Comparison of ENCODE assay signal across 9 cellular contexts in the genomic region with DNA sequence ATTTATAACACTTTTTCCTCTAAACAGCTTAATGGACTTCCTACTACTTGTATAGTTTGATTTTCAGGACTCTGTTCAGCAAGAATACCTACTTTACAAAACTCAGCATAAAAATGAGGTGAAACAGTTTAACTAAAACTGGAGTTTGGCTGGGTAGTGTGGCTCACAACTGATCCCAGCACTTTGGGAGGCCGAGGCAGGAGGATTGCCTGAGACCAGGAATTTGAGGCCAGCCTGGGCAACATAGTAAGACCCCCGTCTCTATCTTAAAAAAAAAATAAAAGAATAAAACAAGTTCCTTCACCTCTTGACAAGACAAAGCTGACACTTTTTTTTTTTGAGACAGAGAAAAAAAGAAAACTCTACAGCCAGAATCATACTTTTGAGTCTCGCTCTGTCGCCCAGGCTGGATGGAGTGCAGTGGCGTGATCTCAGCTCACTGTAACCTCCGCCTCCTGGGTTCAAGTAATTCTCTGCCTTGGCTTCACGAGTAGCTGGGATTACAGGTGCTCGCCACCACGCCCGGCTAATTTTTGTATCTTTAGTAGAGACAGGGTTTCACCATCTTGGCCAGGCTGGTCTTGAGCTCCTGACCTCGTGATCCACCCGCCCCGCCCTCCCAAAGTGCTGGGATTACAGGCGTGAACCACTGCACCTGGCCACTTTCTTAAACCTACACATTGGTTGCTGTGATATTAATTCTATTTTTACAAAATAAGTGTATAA. TPM values are rescaled to one million over a fixed set of nuclear protein-coding genes. Genes with fewer than 3 reads are reported as not detected.
DNase-seq lines count a peak whose midpoint lies in the region; ATAC-seq, FAIRE-seq and TF ChIP-seq lines count a peak whose summit lies in the region.
"Had no signal": no experiment of that assay in that cellular context is flagged by ENCODE, and none has a peak within 500 bp of the region (broad histone marks: within the 10 kb centered on the region; RNA-seq: fewer than 3 reads in every experiment).

No MANE protein-coding gene starts in this region.

- H4K20me1 ChIP-seq in endothelial cell of umbilical vein (replicated peaks; ENCODE audit: control insufficient read depth, extremely low read depth, insufficient read depth, low read length), result no peaks in the 10 kb centered on the region

- intact Hi-C loops in Panc1 (cut with micrococcal nuclease; ENCODE audit: unreplicated experiment), result no loop called here
- intact Hi-C loops in endothelial cell of umbilical vein (cut with micrococcal nuclease), result no loop called here
- intact Hi-C loops in esophagus squamous epithelium (cut with DNase I), result no loop called here

- peak overlapping the region; percentile 50; the same call in 1 of the 2 replicates for H3K27ac ChIP-seq in HEK293 (ENCODE audit: extremely low read depth, low read depth, low read length)
- H3K27ac ChIP-seq in Panc1 (ENCODE audit: low read length), result peak overlapping the region; percentile 79
- no peak overlapping the region for H3K27ac ChIP-seq in endothelial cell of umbilical vein (ENCODE audit: insufficient read depth, low read depth, low read length)
- H3K27ac ChIP-seq in esophagus squamous epithelium, result peak overlapping the region in 2 of 4 donors; percentile 54 to 97
- H3K27ac ChIP-seq: suprapubic skin had no signal

- H3K79me2 ChIP-seq in endothelial cell of umbilical vein (ENCODE audit: control insufficient read depth, insufficient read depth, low read length), result peaks cover 45% of the 10 kb centered on the region

- no peaks in the 10 kb centered on the region for H3K9me1 ChIP-seq in endothelial cell of umbilical vein (replicated peaks; ENCODE audit: control insufficient read depth, extremely low read depth, insufficient read depth, low read length)

- BruUV-seq in Panc1 (replicated peaks; lab: Mats Ljungman, UMichigan), result no TSS peak
- BruUV-seq in endothelial cell of umbilical vein (replicated peaks; lab: Mats Ljungman, UMichigan), result no TSS peak

- 70 to 82% methylated on average over 14 of the region's 14 CpGs for WGBS in esophagus squamous epithelium, 2 donors

- H3K9me3 ChIP-seq in HEK293 (ENCODE audit: control insufficient read depth, insufficient read depth, low read depth, low read length) (no peaks in the 10 kb centered on the region), Panc1 (ENCODE audit: control insufficient read depth, insufficient read depth, low read depth, low read length) (no peaks in the 10 kb centered on the region), endothelial cell of umbilical vein (replicated peaks; ENCODE audit: control insufficient read depth, insufficient read depth, low read length) (no peaks in the 10 kb centered on the region), skeletal muscle satellite cell (replicated peaks; ENCODE audit: low read length) (no peaks in the 10 kb centered on the region), esophagus squamous epithelium (no peaks in the 10 kb centered on the region)
- H3K9me3 ChIP-seq: suprapubic skin had no signal

- H2AFZ ChIP-seq in endothelial cell of umbilical vein (ENCODE audit: low read depth, low read length), result no peak overlapping the region

- no peak overlapping the region; the same call in 1 of the 2 replicates for H3K4me3 ChIP-seq in HEK293 (ENCODE audit: low read depth, low read length)
- H3K4me3 ChIP-seq in Panc1 (ENCODE audit: low read depth in 2 of 2, low read length in 2 of 2), result peak overlapping the region; percentile 64 to 71
- no peak overlapping the region for H3K4me3 ChIP-seq in endothelial cell of umbilical vein (replicated peaks in 1 of 3; ENCODE audit: insufficient read depth in 1 of 3, low read depth in 1 of 3, low read length in 3 of 3)
- H3K4me3 ChIP-seq in skeletal muscle satellite cell (ENCODE audit: low read length), result no peak overlapping the region
- H3K4me3 ChIP-seq in esophagus squamous epithelium, result peak overlapping the region in 1 of 4 donors; percentile 98
- H3K4me3 ChIP-seq: suprapubic skin had no signal

- TF ChIP-seq POLR2A in endothelial cell of umbilical vein (IDR thresholded peaks at IDR 0.05; ENCODE audit: low read depth, low read length) (no peak), esophagus squamous epithelium (IDR thresholded peaks at IDR 0.05) (no peak)

- H3K27me3 ChIP-seq in Panc1 (ENCODE audit: control insufficient read depth, insufficient read depth, low read length) (no peaks in the 10 kb centered on the region), endothelial cell of umbilical vein (ENCODE audit: control insufficient read depth in 2 of 2, insufficient read depth in 2 of 2, low read length in 2 of 2) (no peaks in the 10 kb centered on the region), skeletal muscle satellite cell (ENCODE audit: control insufficient read depth, insufficient read depth, low read length) (no peaks in the 10 kb centered on the region), esophagus squamous epithelium (no peaks in the 10 kb centered on the region)
- H3K27me3 ChIP-seq: suprapubic skin had no signal

- FAIRE-seq in endothelial cell of umbilical vein (lab: Jason Lieb, UNC), result peak; percentile 49

- peaks cover 22 to 77% of the 10 kb centered on the region in 2 experiments; a peak in 2 of 3 replicates for H3K36me3 ChIP-seq in HEK293 (ENCODE audit: control insufficient read depth in 2 of 2, insufficient read depth in 1 of 2, low read length in 2 of 2)
- no peaks in the 10 kb centered on the region; the same call in 1 of the 2 replicates for H3K36me3 ChIP-seq in Panc1 (ENCODE audit: control insufficient read depth, insufficient read depth, low read length)
- H3K36me3 ChIP-seq in endothelial cell of umbilical vein (ENCODE audit: control insufficient read depth in 2 of 2, extremely low read depth in 1 of 2, insufficient read depth in 2 of 2, low read length in 2 of 2), result peaks cover 0 to 14% of the 10 kb centered on the region in 2 experiments
- peaks cover 48% of the 10 kb centered on the region for H3K36me3 ChIP-seq in skeletal muscle satellite cell (ENCODE audit: insufficient read depth, low read length)
- peaks cover 5 to 69% (median 21%) of the 10 kb centered on the region in 3 donors for H3K36me3 ChIP-seq in esophagus squamous epithelium

- H3K4me1 ChIP-seq in HEK293 (ENCODE audit: control insufficient read depth, insufficient read depth, low read length) (peaks cover 8% of the 10 kb centered on the region), Panc1 (ENCODE audit: control insufficient read depth, insufficient read depth, low read length) (peaks cover 23% of the 10 kb centered on the region), endothelial cell of umbilical vein (ENCODE audit: control insufficient read depth, extremely low read depth, insufficient read depth, low read length) (peaks cover 21% of the 10 kb centered on the region), skeletal muscle satellite cell (ENCODE audit: control insufficient read depth, insufficient read depth, low read length) (peaks cover 32% of the 10 kb centered on the region), esophagus squamous epithelium (peaks cover 21 to 78% (median 41%) of the 10 kb centered on the region in 3 donors)

- CTCF ChIA-PET in HEK293 (lab: Yijun Ruan, JAX), result interaction anchor here (0.6 kb wide), 1 partner anchor 178 kb away, joined by 3 read pairs; no protein-coding TSS in a partner anchor
- CTCF ChIA-PET in Panc1 (lab: Charles Lee), result no interaction called here
- CTCF ChIA-PET in endothelial cell of umbilical vein (lab: Charles Lee), result interaction anchor here (1.3 to 2.4 kb wide), 2 partner anchors 17 to 177 kb away, joined by 4 to 8 read pairs; no protein-coding TSS in a partner anchor

- no peak for DNase-seq in Panc1 (ENCODE audit: low read depth, low spot score)
- no peak for DNase-seq in endothelial cell of umbilical vein (ENCODE audit: low read depth, low spot score)
- no peak for DNase-seq in medulla oblongata (ENCODE audit: extremely low spot score)
- DNase-seq in esophagus squamous epithelium (lab: John Stamatoyannopoulos, UW), result no peak
- DNase-seq: stimulated activated CD4-positive, alpha-beta T cell treated with anti-CD3 and anti-CD28 coated beads, Interleukin-1b, Interleukin-23, amount 100 ng/mL, for 48 hours had no signal

- in situ Hi-C loops in Panc1 (cut with HindIII; ENCODE audit: low pct_unique_long_range_greater_than_20kb, low sequenced_read_pairs), result no loop called here

- dilution Hi-C loops in endothelial cell of umbilical vein (cut with MboI; ENCODE audit: extremely low pct_ligation_motif_present, low sequenced_read_pairs), result no loop called here

- H3K9ac ChIP-seq in endothelial cell of umbilical vein (replicated peaks; ENCODE audit: extremely low read depth, insufficient read depth, low read length) (no peak overlapping the region), skeletal muscle satellite cell (ENCODE audit: low read depth, low read length) (peak overlapping the region; percentile 42)

- no peak for TF ChIP-seq CTCF in HEK293 (tag by site-specific recombination; IDR thresholded peaks at IDR 0.05)
- no peak for TF ChIP-seq CTCF in Panc1 (IDR thresholded peaks at IDR 0.05)
- no peak for TF ChIP-seq CTCF in endothelial cell of umbilical vein (IDR thresholded peaks at IDR 0.05; ENCODE audit: extremely low read depth in 1 of 2, insufficient read depth in 1 of 2, low read depth in 1 of 2, low read length in 2 of 2)
- TF ChIP-seq CTCF in esophagus squamous epithelium (IDR thresholded peaks at IDR 0.05), result no peak

- H3K4me2 ChIP-seq in endothelial cell of umbilical vein (ENCODE audit: insufficient read depth, low read length) (no peak overlapping the region), skeletal muscle satellite cell (ENCODE audit: low read length) (peak overlapping the region; percentile 99)

- POLR2A ChIA-PET in HEK293 (lab: Yijun Ruan, JAX), result interaction anchor here (0.7 to 4.9 kb wide), 3 partner anchors 10 to 16 kb away, joined by 3 to 27 read pairs (median 8); partner anchors contain the start of genes COG8 and NIP7
- POLR2A ChIA-PET in Panc1 (lab: Charles Lee), result no interaction called here
- POLR2A ChIA-PET in endothelial cell of umbilical vein (lab: Charles Lee), result interaction anchor here (0.7 kb wide), 1 partner anchor 25 kb away, joined by 3 read pairs; no protein-coding TSS in a partner anchor

- no peak for ATAC-seq in Panc1
- ATAC-seq in HG03457 (IDR thresholded peaks at IDR 0.05; ENCODE audit: unreplicated experiment), result no peak

RNA-seq across cellular contexts. Expression of gene PDF, which starts 2.6 kb away (rescaled TPM):
- 23.1 TPM for total RNA-seq in Panc1 (2021; ENCODE audit: unreplicated experiment)
- 31.2 TPM for polyA plus RNA-seq in Panc1 (2012; ENCODE audit: insufficient read length)
- total RNA-seq in endothelial cell of umbilical vein, result 13.3 and 16.7 TPM in 2 replicates
- polyA plus RNA-seq in endothelial cell of umbilical vein, result 12.1 and 13.1 TPM in 2 replicates
- polyA plus RNA-seq in endothelial cell of umbilical vein (2011; cell fraction: cytosol; rRNA removed), result 9.3 TPM in 2 replicates
- polyA plus RNA-seq in endothelial cell of umbilical vein (2011; cell fraction: nucleus; rRNA removed), result 3.0 and 4.9 TPM in 2 replicates
- polyA plus RNA-seq in endothelial cell of umbilical vein (2012), result 4.1 and 4.3 TPM in 2 replicates
- 2.7 and 3.0 TPM in 2 replicates for polyA minus RNA-seq in endothelial cell of umbilical vein
- polyA minus RNA-seq in endothelial cell of umbilical vein (2011; cell fraction: cytosol; rRNA and poly(A)+ RNA removed), result 19.8 TPM
- polyA minus RNA-seq in endothelial cell of umbilical vein (2011; cell fraction: nucleus; rRNA and poly(A)+ RNA removed), result 1.6 and 2.4 TPM in 2 replicates
- 8.6 and 17.5 TPM in 2 replicates for total RNA-seq in skeletal muscle satellite cell (2012; rRNA removed)
- total RNA-seq in esophagus squamous epithelium, result 10 to 100 TPM; 14.3 to 21.8 (median 21.4) TPM

RNA-seq across cellular contexts. Expression of gene COG8, which starts 11.6 kb away (rescaled TPM):
- 30.5 TPM for total RNA-seq in Panc1 (2021; ENCODE audit: unreplicated experiment)
- polyA plus RNA-seq in Panc1 (2012; ENCODE audit: insufficient read length), result 19.1 TPM
- total RNA-seq in endothelial cell of umbilical vein, result 25.1 and 31.6 TPM in 2 replicates
- 29.0 and 33.2 TPM in 2 replicates for polyA plus RNA-seq in endothelial cell of umbilical vein
- polyA plus RNA-seq in endothelial cell of umbilical vein (2011; cell fraction: cytosol; rRNA removed), result 22.4 and 24.1 TPM in 2 replicates
- 18.7 and 19.8 TPM in 2 replicates for polyA plus RNA-seq in endothelial cell of umbilical vein (2011; cell fraction: nucleus; rRNA removed)
- polyA plus RNA-seq in endothelial cell of umbilical vein (2012), result 14.8 and 19.5 TPM in 2 replicates
- polyA minus RNA-seq in endothelial cell of umbilical vein, result 33.7 and 40.4 TPM in 2 replicates
- 43.8 TPM for polyA minus RNA-seq in endothelial cell of umbilical vein (2011; cell fraction: cytosol; rRNA and poly(A)+ RNA removed)
- polyA minus RNA-seq in endothelial cell of umbilical vein (2011; cell fraction: nucleus; rRNA and poly(A)+ RNA removed), result 19.0 and 21.7 TPM in 2 replicates
- total RNA-seq in skeletal muscle satellite cell (2012; rRNA removed), result 32.2 and 36.7 TPM in 2 replicates
- total RNA-seq in esophagus squamous epithelium, result 10 to 100 TPM; 24.0 to 36.0 (median 30.1) TPM

RNA-seq across cellular contexts. Expression of gene NIP7, which starts 11.8 kb away (rescaled TPM):
- total RNA-seq in Panc1 (2021; ENCODE audit: unreplicated experiment) (35.3 TPM), endothelial cell of umbilical vein (40.9 and 46.8 TPM in 2 replicates), esophagus squamous epithelium (10 to 100 TPM; 14.1 to 29.6 (median 25.5) TPM)
- polyA plus RNA-seq in Panc1 (2012; ENCODE audit: insufficient read length), result 31.2 TPM
- 8.1 and 8.8 TPM in 2 replicates for polyA plus RNA-seq in endothelial cell of umbilical vein
- 11.6 and 12.3 TPM in 2 replicates for polyA plus RNA-seq in endothelial cell of umbilical vein (2011; cell fraction: cytosol; rRNA removed)
- 8.6 and 10.4 TPM in 2 replicates for polyA plus RNA-seq in endothelial cell of umbilical vein (2011; cell fraction: nucleus; rRNA removed)
- polyA plus RNA-seq in endothelial cell of umbilical vein (2012), result 32.2 and 44.1 TPM in 2 replicates
- polyA minus RNA-seq in endothelial cell of umbilical vein, result 16.8 and 17.6 TPM in 2 replicates
- polyA minus RNA-seq in endothelial cell of umbilical vein (2011; cell fraction: cytosol; rRNA and poly(A)+ RNA removed), result 12.2 TPM
- polyA minus RNA-seq in endothelial cell of umbilical vein (2011; cell fraction: nucleus; rRNA and poly(A)+ RNA removed), result 6.8 and 10.9 TPM in 2 replicates
- total RNA-seq in skeletal muscle satellite cell (2012; rRNA removed), result 37.4 and 40.6 TPM in 2 replicates

RNA-seq across cellular contexts. Expression of gene VPS4A, which starts 16.6 kb away (rescaled TPM):
- total RNA-seq in Panc1 (2021; ENCODE audit: unreplicated experiment) (23.9 TPM), endothelial cell of umbilical vein (34.8 and 37.1 TPM in 2 replicates), esophagus squamous epithelium (10 to 100 TPM; 21.5 to 38.9 (median 24.9) TPM)
- polyA plus RNA-seq in Panc1 (2012; ENCODE audit: insufficient read length), result 30.6 TPM
- polyA plus RNA-seq in endothelial cell of umbilical vein, result 20.9 and 22.3 TPM in 2 replicates
- 23.8 and 24.3 TPM in 2 replicates for polyA plus RNA-seq in endothelial cell of umbilical vein (2011; cell fraction: cytosol; rRNA removed)
- 39.1 and 39.8 TPM in 2 replicates for polyA plus RNA-seq in endothelial cell of umbilical vein (2011; cell fraction: nucleus; rRNA removed)
- polyA plus RNA-seq in endothelial cell of umbilical vein (2012), result 43.6 and 48.3 TPM in 2 replicates
- polyA minus RNA-seq in endothelial cell of umbilical vein, result 23.5 and 28.4 TPM in 2 replicates
- 16.0 TPM for polyA minus RNA-seq in endothelial cell of umbilical vein (2011; cell fraction: cytosol; rRNA and poly(A)+ RNA removed)
- 17.9 and 21.1 TPM in 2 replicates for polyA minus RNA-seq in endothelial cell of umbilical vein (2011; cell fraction: nucleus; rRNA and poly(A)+ RNA removed)
- 37.0 and 37.1 TPM in 2 replicates for total RNA-seq in skeletal muscle satellite cell (2012; rRNA removed)

RNA-seq across cellular contexts. Expression of gene TMED6, which starts 23.8 kb away (rescaled TPM):
- 0.36 TPM for total RNA-seq in Panc1 (2021; ENCODE audit: unreplicated experiment)
- 0.31 TPM for polyA plus RNA-seq in Panc1 (2012; ENCODE audit: insufficient read length)
- total RNA-seq in endothelial cell of umbilical vein, result 0.37 and 1.2 TPM in 2 replicates
- not detected in 2 replicates for polyA plus RNA-seq in endothelial cell of umbilical vein
- polyA plus RNA-seq in endothelial cell of umbilical vein (2011; cell fraction: cytosol; rRNA removed), result not detected in 2 replicates
- polyA plus RNA-seq in endothelial cell of umbilical vein (2011; cell fraction: nucleus; rRNA removed), result 0.32 and 0.68 TPM in 2 replicates
- 0.68 and 0.74 TPM in 2 replicates for polyA plus RNA-seq in endothelial cell of umbilical vein (2012)
- 1.4 TPM in 1 of 2 replicates, not detected in the other for polyA minus RNA-seq in endothelial cell of umbilical vein
- not detected for polyA minus RNA-seq in endothelial cell of umbilical vein (2011; cell fraction: cytosol; rRNA and poly(A)+ RNA removed)
- polyA minus RNA-seq in endothelial cell of umbilical vein (2011; cell fraction: nucleus; rRNA and poly(A)+ RNA removed), result 0.91 TPM in 1 of 2 replicates, not detected in the other
- not detected in 2 replicates for total RNA-seq in skeletal muscle satellite cell (2012; rRNA removed)
- not detected for total RNA-seq in esophagus squamous epithelium

Comparison
In these comparisons a context has a peak if more than half of its experiments do, and no peak if none do; other contexts are left out.
1. H3K4me3 ChIP-seq: peak in Panc1 (2 of 2); none in HEK293 (single experiment), endothelial cell of umbilical vein (0 of 3) and skeletal muscle satellite cell (single experiment).